ENCODE assay signal across 8 cellular contexts in genomic region chr7:33128631-33128989, GRCh38. TPM values are rescaled to one million over a fixed set of nuclear protein-coding genes. Genes with fewer than 3 reads are reported as not detected.
DNase-seq lines count a peak whose midpoint lies in the region; ATAC-seq, FAIRE-seq and TF ChIP-seq lines count a peak whose summit lies in the region.

No MANE protein-coding gene starts in this region.

- no peaks in the 10 kb centered on the region for H3K9me3 Mint-ChIP-seq in activated naive CD8-positive, alpha-beta T cell treated with anti-CD3 and anti-CD28 coated beads, Interleukin-2, amount 50 U/mL, for 24 hours

- peaks cover 4 to 13% of the 10 kb centered on the region in 2 experiments; a peak in 2 of 4 replicates for H3K4me1 ChIP-seq in SK-N-SH (ENCODE audit: control insufficient read depth in 1 of 2, insufficient read depth in 2 of 2, low read depth in 1 of 2, low read length in 1 of 2)
- H3K4me1 ChIP-seq in kidney (ENCODE audit: control insufficient read depth in 1 of 2, insufficient read depth in 1 of 2, low read depth in 1 of 2, low read length in 2 of 2) = peaks cover 8 to 11% of the 10 kb centered on the region in 2 donors
- peaks cover 2 to 18% (median 16%) of the 10 kb centered on the region in 5 donors for H3K4me1 ChIP-seq in subcutaneous abdominal adipose tissue (ENCODE audit: control insufficient read depth in 5 of 5, insufficient read depth in 5 of 5, low read length in 5 of 5)

- no peak for TF ChIP-seq RAD21 in SK-N-SH (IDR thresholded peaks at IDR 0.05; ENCODE audit: low read length)

- CTCF ChIA-PET in SK-N-SH (lab: Yijun Ruan, JAX) = interaction anchor here (1.1 to 11.0 kb wide), 4 partner anchors 20 to 328 kb away, joined by 3 to 95 read pairs (median 3); partner anchors contain the start of gene RP9

- peak overlapping the region; percentile 73 for H3K27ac Mint-ChIP-seq in activated naive CD8-positive, alpha-beta T cell treated with anti-CD3 and anti-CD28 coated beads, Interleukin-2, amount 50 U/mL, for 24 hours

- H3K9me2 ChIP-seq in SK-N-SH = no peaks in the 10 kb centered on the region

- H3K36me3 ChIP-seq in SK-N-SH (replicated peaks in 1 of 2; ENCODE audit: control insufficient read depth in 1 of 2, insufficient read depth in 2 of 2, low read length in 1 of 2) = no peaks in the 10 kb centered on the region
- H3K36me3 ChIP-seq in kidney (ENCODE audit: control insufficient read depth in 1 of 2, insufficient read depth in 2 of 2, low read length in 2 of 2) = no peaks in the 10 kb centered on the region
- H3K36me3 ChIP-seq in subcutaneous abdominal adipose tissue (ENCODE audit: control insufficient read depth in 5 of 5, insufficient read depth in 5 of 5, low read length in 5 of 5) = no peaks in the 10 kb centered on the region

- TF ChIP-seq EP300 in SK-N-SH (IDR thresholded peaks at IDR 0.05; ENCODE audit: borderline replicate concordance in 1 of 2, low read depth in 1 of 2, low read length in 1 of 2) = no peak

- no peaks in the 10 kb centered on the region for H3K27me3 Mint-ChIP-seq in activated naive CD8-positive, alpha-beta T cell treated with anti-CD3 and anti-CD28 coated beads, Interleukin-2, amount 50 U/mL, for 24 hours

- no peaks in the 10 kb centered on the region for H3K36me3 Mint-ChIP-seq in activated naive CD8-positive, alpha-beta T cell treated with anti-CD3 and anti-CD28 coated beads, Interleukin-2, amount 50 U/mL, for 24 hours (ENCODE audit: low read depth)

- peak overlapping the region; percentile 71 for H3K4me2 ChIP-seq in SK-N-SH

- H3K9me3 ChIP-seq in SK-N-SH (no peaks in the 10 kb centered on the region), kidney (ENCODE audit: control insufficient read depth in 1 of 2, low read length in 2 of 2) (no peaks in the 10 kb centered on the region), subcutaneous abdominal adipose tissue (ENCODE audit: control insufficient read depth in 5 of 5, low read length in 5 of 5) (no peaks in the 10 kb centered on the region)

- H3K79me2 ChIP-seq in SK-N-SH (ENCODE audit: insufficient read depth) = peaks cover 11% of the 10 kb centered on the region

- H3K27ac ChIP-seq in SK-N-SH (ENCODE audit: low read depth in 2 of 2, low read length in 1 of 2) (peak overlapping the region; percentile 71 to 93), kidney (ENCODE audit: low read depth in 2 of 2, low read length in 2 of 2) (peak overlapping the region in 1 of 2 donors; percentile 91), subcutaneous abdominal adipose tissue (ENCODE audit: low read depth, low read length) (peak overlapping the region; percentile 87)

- POLR2A ChIA-PET in SK-N-SH (lab: Yijun Ruan, JAX) = interaction anchor here (0.7 to 1.0 kb wide), 2 partner anchors 19 to 21 kb away, joined by 3 to 4 read pairs; partner anchors contain the start of gene RP9

- TF ChIP-seq CTCF in SK-N-SH (IDR thresholded peaks at IDR 0.05) = no peak
- no peak for TF ChIP-seq CTCF in kidney (IDR thresholded peaks at IDR 0.05; ENCODE audit: borderline replicate concordance, extremely low read depth, insufficient read depth)

- ATAC-seq in SK-N-SH treated with all-trans-retinoic acid at 6 μM for 48 hours (no peak), HG02884 (IDR thresholded peaks at IDR 0.05; ENCODE audit: unreplicated experiment) (no peak)
- ATAC-seq in activated naive CD8-positive, alpha-beta T cell treated with anti-CD3 and anti-CD28 coated beads, Interleukin-2, amount 50 U/mL, for 24 hours = no peak

- peaks cover 5% of the 10 kb centered on the region for H3F3A ChIP-seq in SK-N-SH (replicated peaks; ENCODE audit: insufficient read depth)

- no peaks in the 10 kb centered on the region for H3K27me3 ChIP-seq in SK-N-SH (ENCODE audit: insufficient read depth)
- no peaks in the 10 kb centered on the region for H3K27me3 ChIP-seq in subcutaneous abdominal adipose tissue (ENCODE audit: control insufficient read depth in 5 of 5, insufficient read depth in 4 of 5, low read length in 5 of 5)

- H3K9ac ChIP-seq in SK-N-SH (peak overlapping the region; percentile 78), kidney (ENCODE audit: low read length in 2 of 2) (peak overlapping the region; percentile 37 to 71), subcutaneous abdominal adipose tissue (ENCODE audit: low read length in 5 of 5) (peak overlapping the region in 4 of 5 donors; percentile 68 to 81 (median 74))

- H2AFZ ChIP-seq in SK-N-SH (ENCODE audit: low read depth) = peak overlapping the region; percentile 100

- intact Hi-C loops in kidney (cut with DNase I) = no loop called here

- H3K4me3 ChIP-seq in SK-N-SH (ENCODE audit: low read depth in 2 of 2, low read length in 1 of 2) (peak overlapping the region; percentile 78 to 91), kidney (ENCODE audit: low read length in 2 of 2) (peak overlapping the region; percentile 89 to 98), subcutaneous abdominal adipose tissue (ENCODE audit: low read depth in 1 of 5, low read length in 5 of 5) (peak overlapping the region; percentile 66 to 98 (median 87))

- H3K4me3 Mint-ChIP-seq in activated naive CD8-positive, alpha-beta T cell treated with anti-CD3 and anti-CD28 coated beads, Interleukin-2, amount 50 U/mL, for 24 hours = peak overlapping the region; percentile 92

- no peak for FAIRE-seq in kidney (lab: Jason Lieb, UNC)

- 0% methylated on average over 3 of the region's 3 CpGs for WGBS in SK-N-SH (ENCODE audit: low lambda C conversion rate)

- DNase-seq in SK-N-SH (no peak), kidney (no peak), nucleus accumbens (lab: John Stamatoyannopoulos, UW) (no peak)
- no peak for DNase-seq in activated naive CD8-positive, alpha-beta T cell treated with anti-CD3 and anti-CD28 coated beads, Interleukin-2, amount 50 U/mL, for 24 hours
- DNase-seq in effector CD8-positive, alpha-beta T cell (lab: John Stamatoyannopoulos, UW) = no peak

- H4K20me1 ChIP-seq in SK-N-SH (ENCODE audit: insufficient read depth) = no peaks in the 10 kb centered on the region

- H3K4me1 Mint-ChIP-seq in activated naive CD8-positive, alpha-beta T cell treated with anti-CD3 and anti-CD28 coated beads, Interleukin-2, amount 50 U/mL, for 24 hours = peaks cover 19% of the 10 kb centered on the region

TF ChIP-seq in SK-N-SH, 30 proteins besides CTCF, POLR2A, EP300 and RAD21 (continues in another document):
- TF ChIP-seq MXI1 (IDR thresholded peaks at IDR 0.05; ENCODE audit: low read depth, low read length) = no peak
- TF ChIP-seq ELF1 (IDR thresholded peaks at IDR 0.05) = no peak
- TF ChIP-seq NFIC (IDR thresholded peaks at IDR 0.05; ENCODE audit: borderline replicate concordance) = no peak
- TF ChIP-seq ZBTB33 (IDR thresholded peaks at IDR 0.05; ENCODE audit: borderline replicate concordance, low read depth) = no peak
- no peak for TF ChIP-seq SMC3 (IDR thresholded peaks at IDR 0.05; ENCODE audit: low read depth, low read length)
- no peak for TF ChIP-seq RCOR1 (IDR thresholded peaks at IDR 0.05; ENCODE audit: low read length)
- TF ChIP-seq FOSL2 (IDR thresholded peaks at IDR 0.05; ENCODE audit: borderline replicate concordance, low read depth) = no peak

TF ChIP-seq in SK-N-SH treated with all-trans-retinoic acid at 6 μM for 48 hours, 23 proteins besides CTCF, POLR2A, EP300 and RAD21 (continues in another document):
- TF ChIP-seq ZNF8 (CRISPR knock-in tag; IDR thresholded peaks at IDR 0.05) (no peak), TSHZ2 (CRISPR knock-in tag; IDR thresholded peaks at IDR 0.05) (no peak), SNAI2 (CRISPR knock-in tag; IDR thresholded peaks at IDR 0.05) (no peak), POU6F1 (CRISPR knock-in tag; IDR thresholded peaks at IDR 0.05; ENCODE audit: borderline replicate concordance, low read depth) (no peak), ARNTL (CRISPR knock-in tag; IDR thresholded peaks at IDR 0.05; ENCODE audit: borderline replicate concordance, low read depth) (no peak)

RNA-seq across cellular contexts. Expression of gene BBS9, which starts 0.8 kb away (rescaled TPM):
- polyA plus RNA-seq in SK-N-SH (2012; rRNA removed) (7.5 and 11.1 TPM in 2 replicates), kidney (ENCODE audit: insufficient read depth, low read depth, low replicate concordance) (9.0 TPM)
- polyA plus RNA-seq in SK-N-SH (2012; cell fraction: cytosol; rRNA removed) = 10.5 and 10.7 TPM in 2 replicates
- 9.2 and 13.9 TPM in 2 replicates for polyA plus RNA-seq in SK-N-SH (2012; cell fraction: nucleus; rRNA removed)
- total RNA-seq in kidney = 23.4 TPM

RNA-seq across cellular contexts. Expression of gene RP9, which starts 19.4 kb away (rescaled TPM):
- polyA plus RNA-seq in SK-N-SH (2012; rRNA removed) = 31.6 and 32.0 TPM in 2 replicates
- polyA plus RNA-seq in SK-N-SH (2012; cell fraction: cytosol; rRNA removed) = 36.3 and 38.8 TPM in 2 replicates
- 24.1 and 27.8 TPM in 2 replicates for polyA plus RNA-seq in SK-N-SH (2012; cell fraction: nucleus; rRNA removed)
- total RNA-seq in kidney = 11.3 TPM
- polyA plus RNA-seq in kidney (ENCODE audit: insufficient read depth, low read depth, low replicate concordance) = 26.1 TPM
